Comparison of ENCODE assay signal across 26 cellular contexts in the genomic region with DNA sequence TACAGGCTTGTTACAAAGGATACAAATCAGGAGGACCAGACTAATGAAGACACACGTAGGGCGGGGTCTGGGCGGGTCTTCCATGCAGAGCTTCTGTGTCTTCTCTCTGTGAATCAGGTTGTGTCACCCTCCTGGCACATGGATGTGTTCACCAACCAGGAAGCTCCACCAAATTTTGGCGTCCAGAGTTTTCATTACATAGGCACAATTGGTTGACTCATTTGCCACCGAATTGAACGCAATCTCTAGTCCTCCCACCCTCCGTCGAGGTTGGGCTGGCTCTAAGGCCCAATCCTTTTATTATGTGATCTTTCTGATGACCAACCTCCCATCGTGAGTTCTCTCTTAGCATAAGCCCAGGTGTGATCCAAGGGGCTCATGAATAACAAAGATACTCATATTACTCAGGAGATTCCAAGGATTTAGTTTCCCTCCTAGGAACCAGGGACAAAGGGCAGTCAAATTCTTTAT. TPM values are rescaled to one million over a fixed set of nuclear protein-coding genes. Genes with fewer than 3 reads are reported as not detected.
DNase-seq lines count a peak whose midpoint lies in the region; ATAC-seq, FAIRE-seq and TF ChIP-seq lines count a peak whose summit lies in the region.
"Had no signal": no experiment of that assay in that cellular context is flagged by ENCODE, and none has a peak within 500 bp of the region (broad histone marks: within the 10 kb centered on the region; RNA-seq: fewer than 3 reads in every experiment).

No MANE protein-coding gene starts in this region.

- DNase-seq in GM23248: peak; percentile 26
- no peak for DNase-seq in K562 (ENCODE audit: extremely low read depth in 1 of 4, low spot score in 3 of 4)
- DNase-seq in activated T-cell treated with anti-CD3 and anti-CD28 coated beads, Interleukin-2, amount 50 U/mL, for 4 hours: no peak
- DNase-seq in UCSD-AML1 (lab: John Stamatoyannopoulos, UW; ENCODE audit: unreplicated experiment): no peak
- DNase-seq in nucleus accumbens (lab: John Stamatoyannopoulos, UW): no peak
- DNase-seq in HPDE6-E6E7 (ENCODE audit: extremely low spot score): no peak
- DNase-seq: ACHN; activated naive CD8-positive, alpha-beta T cell treated with anti-CD3 and anti-CD28 coated beads, Interleukin-2, amount 50 U/mL, for 24 hours; C1 segment of cervical spinal cord; Calu3; erythroblast; left ventricle myocardium inferior; mucosa of descending colon; NCI-H1417 treated with DMSO at 0.1 percent for 48 hours; NCI-H2171 treated with DMSO at 0.1 percent for 48 hours; NCI-H524 treated with DMSO at 0.1 percent for 48 hours; stimulated activated CD4-positive, alpha-beta T cell treated with anti-CD3 and anti-CD28 coated beads, Interleukin-2, amount 100 ng/mL, for 48 hours; stimulated activated naive CD4-positive, alpha-beta T cell treated with Interleukin-2 at 50 U/mL for 16 hours; T-helper 2 cell; tibial artery had no signal

- TF ChIP-seq RAD21 in K562 (CRISPR knock-in tag; conservative IDR thresholded peaks at IDR 0.05 in 1 of 2, IDR thresholded peaks at IDR 0.05 in 1 of 2): no peak

- H3K4me3 ChIP-seq in GM23248 (no peak overlapping the region), K562 (no peak overlapping the region), iPS-15b (ENCODE audit: low read depth, low read length) (peak overlapping the region; percentile 65), parathyroid adenoma (ENCODE audit: low read depth, low read length) (no peak overlapping the region)
- H3K4me3 ChIP-seq: gastroesophageal sphincter, left ventricle myocardium inferior, mucosa of descending colon, smooth muscle cell, tibial artery had no signal

- H3K36me3 ChIP-seq in GM23248 (ENCODE audit: low read depth) (no peaks in the 10 kb centered on the region), K562 (ENCODE audit: control insufficient read depth, insufficient read depth, low read length) (no peaks in the 10 kb centered on the region), iPS-15b (ENCODE audit: control insufficient read depth, insufficient read depth, low read length) (peaks cover 4% of the 10 kb centered on the region), parathyroid adenoma (ENCODE audit: control insufficient read depth, insufficient read depth, low read length) (no peaks in the 10 kb centered on the region)
- H3K36me3 ChIP-seq: gastroesophageal sphincter, left ventricle myocardium inferior, tibial artery had no signal

- TF ChIP-seq CTCF in K562 (IDR thresholded peaks at IDR 0.05 in 2 of 3, conservative IDR thresholded peaks at IDR 0.05 in 1 of 3; ENCODE audit: insufficient read depth in 2 of 3, low read depth in 1 of 3, low read length in 3 of 3): no peak
- no peak for TF ChIP-seq CTCF in parathyroid adenoma (IDR thresholded peaks at IDR 0.05)

- no peaks in the 10 kb centered on the region for H3K9me2 ChIP-seq in GM23248 (ENCODE audit: insufficient read depth)

- H3K9me1 ChIP-seq in K562 (ENCODE audit: control insufficient read depth, insufficient read depth, low read length): peaks cover 4% of the 10 kb centered on the region

- H3K27me3 Mint-ChIP-seq in activated T-cell treated with anti-CD3 and anti-CD28 coated beads, Interleukin-2, amount 50 U/mL, for 4 hours (ENCODE audit: low read depth): no peaks in the 10 kb centered on the region
- H3K27me3 Mint-ChIP-seq: activated naive CD8-positive, alpha-beta T cell treated with anti-CD3 and anti-CD28 coated beads, Interleukin-2, amount 50 U/mL, for 24 hours had no signal

- BruUV-seq in K562 (replicated peaks; lab: Mats Ljungman, UMichigan): no TSS peak

- TF ChIP-seq POLR2A in K562 (conservative IDR thresholded peaks at IDR 0.05): no peak

- no peak for TF ChIP-seq EP300 in K562 (IDR thresholded peaks at IDR 0.05; ENCODE audit: low read length)

- peaks cover 10% of the 10 kb centered on the region for H3K4me1 Mint-ChIP-seq in activated T-cell treated with anti-CD3 and anti-CD28 coated beads, Interleukin-2, amount 50 U/mL, for 4 hours (ENCODE audit: low read depth)

- H2AFZ ChIP-seq in GM23248 (no peak overlapping the region), K562 (ENCODE audit: low read depth, low read length) (peak overlapping the region; percentile 58), parathyroid adenoma (peak overlapping the region; percentile 54)

- FAIRE-seq in K562 (lab: Jason Lieb, UNC): no peak

- no peak overlapping the region for H3K9ac ChIP-seq in GM23248
- no peak overlapping the region for H3K9ac ChIP-seq in K562 (ENCODE audit: insufficient read depth in 1 of 2, low read depth in 2 of 2, low read length in 2 of 2)
- peak overlapping the region; percentile 76 for H3K9ac ChIP-seq in iPS-15b (ENCODE audit: low read depth, low read length)
- peak overlapping the region; percentile 24 for H3K9ac ChIP-seq in parathyroid adenoma

- no peak overlapping the region for H3K4me3 Mint-ChIP-seq in activated T-cell treated with anti-CD3 and anti-CD28 coated beads, Interleukin-2, amount 50 U/mL, for 4 hours
- H3K4me3 Mint-ChIP-seq: activated naive CD8-positive, alpha-beta T cell treated with anti-CD3 and anti-CD28 coated beads, Interleukin-2, amount 50 U/mL, for 24 hours; IgD-negative memory B cell had no signal

- peak; percentile 10; the same call in 1 of the 3 replicates for ATAC-seq in K562
- no peak for ATAC-seq in activated T-cell treated with anti-CD3 and anti-CD28 coated beads, Interleukin-2, amount 50 U/mL, for 4 hours
- ATAC-seq: activated naive CD8-positive, alpha-beta T cell treated with anti-CD3 and anti-CD28 coated beads, Interleukin-2, amount 50 U/mL, for 24 hours; gastroesophageal sphincter; mucosa of descending colon had no signal

- in situ Hi-C loops in GM23248 (cut with MboI): no loop called here
- in situ Hi-C loops in K562 (cut with MboI): no loop called here

- H3K4me1 ChIP-seq in GM23248 (ENCODE audit: insufficient read depth): peaks cover 13% of the 10 kb centered on the region
- H3K4me1 ChIP-seq in K562 (replicated peaks in 1 of 2; ENCODE audit: control insufficient read depth in 2 of 2, insufficient read depth in 2 of 2, low read length in 2 of 2): peaks cover 3 to 11% of the 10 kb centered on the region in 2 experiments; a peak in 3 of 5 replicates
- H3K4me1 ChIP-seq in iPS-15b (ENCODE audit: control insufficient read depth, insufficient read depth, low read length): peaks cover 21% of the 10 kb centered on the region
- peaks cover 10% of the 10 kb centered on the region for H3K4me1 ChIP-seq in parathyroid adenoma

- H3K79me2 ChIP-seq in GM23248 (ENCODE audit: insufficient read depth): no peaks in the 10 kb centered on the region
- no peaks in the 10 kb centered on the region for H3K79me2 ChIP-seq in K562 (ENCODE audit: control insufficient read depth, insufficient read depth, low read length)
- H3K79me2 ChIP-seq in parathyroid adenoma: no peaks in the 10 kb centered on the region

- H3K27me3 ChIP-seq in GM23248 (replicated peaks; ENCODE audit: insufficient read depth): no peaks in the 10 kb centered on the region
- H3K27me3 ChIP-seq in K562 (ENCODE audit: control insufficient read depth in 2 of 2, insufficient read depth in 2 of 2, low read length in 2 of 2): no peaks in the 10 kb centered on the region
- no peaks in the 10 kb centered on the region for H3K27me3 ChIP-seq in iPS-15b (ENCODE audit: control insufficient read depth, insufficient read depth, low read length)
- no peaks in the 10 kb centered on the region for H3K27me3 ChIP-seq in parathyroid adenoma (ENCODE audit: control insufficient read depth, insufficient read depth, low read length)
- H3K27me3 ChIP-seq: gastroesophageal sphincter, tibial artery had no signal

- H3K9me3 Mint-ChIP-seq in activated T-cell treated with anti-CD3 and anti-CD28 coated beads, Interleukin-2, amount 50 U/mL, for 4 hours: peaks cover 16% of the 10 kb centered on the region

- intact Hi-C loops in K562 (cut with micrococcal nuclease): no loop called here

- H3K4me2 ChIP-seq in GM23248 (ENCODE audit: unreplicated experiment) (no peak overlapping the region), K562 (ENCODE audit: insufficient read depth, low read length) (no peak overlapping the region), parathyroid adenoma (ENCODE audit: low read length) (no peak overlapping the region)
- H3K4me2 ChIP-seq: smooth muscle cell had no signal

- H3K9me3 ChIP-seq in GM23248 (ENCODE audit: low read depth) (no peaks in the 10 kb centered on the region), K562 (replicated peaks; ENCODE audit: control insufficient read depth, insufficient read depth, low read depth, low read length) (peaks cover 19% of the 10 kb centered on the region), iPS-15b (ENCODE audit: control insufficient read depth, insufficient read depth, low read length) (peaks cover 15% of the 10 kb centered on the region), parathyroid adenoma (ENCODE audit: control insufficient read depth, low read length) (no peaks in the 10 kb centered on the region)
- H3K9me3 ChIP-seq: gastroesophageal sphincter, tibial artery had no signal

- POLR2A ChIA-PET in K562 (lab: Yijun Ruan, JAX): interaction anchor here (1.4 kb wide), 1 partner anchor 14 kb away, joined by 5 read pairs; no protein-coding TSS in a partner anchor

- H4K20me1 ChIP-seq in GM23248 (ENCODE audit: insufficient read depth) (no peaks in the 10 kb centered on the region), K562 (replicated peaks; ENCODE audit: control insufficient read depth, insufficient read depth, low read length) (no peaks in the 10 kb centered on the region)

- CTCF ChIA-PET in K562 (lab: Yijun Ruan, JAX; ENCODE audit: low intra/inter-chr PET ratio): no interaction called here

- no peaks in the 10 kb centered on the region for H3K36me3 Mint-ChIP-seq in activated T-cell treated with anti-CD3 and anti-CD28 coated beads, Interleukin-2, amount 50 U/mL, for 4 hours (ENCODE audit: insufficient read depth)

- WGBS in GM23248 (ENCODE audit: low coverage in 1 of 2, low lambda C conversion rate in 2 of 2, missing lambda C conversion rate in 2 of 2), 2 experiments: 84 to 87% methylated on average over 9 of the region's 9 CpGs
- 55% methylated on average over 9 of the region's 9 CpGs for WGBS in K562 (ENCODE audit: insufficient coverage, low coverage, missing lambda C conversion rate)

- H3K27ac ChIP-seq in GM23248 (no peak overlapping the region), K562 (ENCODE audit: extremely low read depth, low read depth, low read length) (no peak overlapping the region), parathyroid adenoma (peak overlapping the region; percentile 21)
- H3K27ac ChIP-seq: gastroesophageal sphincter, left ventricle myocardium inferior, tibial artery, VCaP had no signal

- H3F3A ChIP-seq in GM23248 (ENCODE audit: insufficient read depth): peaks cover 11% of the 10 kb centered on the region; the same call in 1 of the 2 replicates

RNA-seq across cellular contexts. Expression of a gene that starts 36.3 kb away (rescaled TPM):
- 23.1 and 27.0 TPM in 2 replicates for total RNA-seq in GM23248 (2014; rRNA removed; shearing (Covaris generic))
- 16.9 and 17.5 TPM in 2 replicates for polyA plus RNA-seq in GM23248 (2016; fragmentation: Nextera tagmentation; extraction: Ambion mirVana)
- 77.6 and 145 TPM in 2 replicates for total RNA-seq in K562 (2011; cell fraction: chromatin; rRNA removed; ENCODE audit: low replicate concordance)
- total RNA-seq in K562 (2011; cell fraction: nucleolus; rRNA removed): 121 and 123 TPM in 2 replicates
- 99.0 and 108 TPM in 2 replicates for total RNA-seq in K562 (2011; cell fraction: nucleoplasm; rRNA removed)
- 19.9 and 27.1 TPM in 2 replicates for total RNA-seq in K562 (2014; rRNA removed)
- 10.5 and 12.2 TPM in 2 replicates for total RNA-seq in K562 (2014; rRNA removed; fragmentation: Illumina TruSeq; extraction: Trizol)
- total RNA-seq in K562 (2015; rRNA removed; fragmentation: Illumina TruSeq; extraction: Trizol): 10.0 and 11.1 TPM in 2 replicates
- 42.9 and 44.6 TPM in 2 replicates for total RNA-seq in K562 (2021)
- polyA plus RNA-seq in K562 (2011; rRNA removed): 11.2 and 19.0 TPM in 2 replicates
- polyA plus RNA-seq in K562 (2011; cell fraction: cytosol; rRNA removed): 17.3 and 19.2 TPM in 2 replicates
- 47.9 and 67.4 TPM in 2 replicates for polyA plus RNA-seq in K562 (2011; cell fraction: nucleus; rRNA removed)
- polyA plus RNA-seq in K562 (2012): 25.5 and 32.6 TPM in 2 replicates
- 16.0 and 19.8 TPM in 2 replicates for polyA plus RNA-seq in K562 (2014; fragmentation: Illumina TruSeq; extraction: Trizol)
- polyA plus RNA-seq in K562 (2014; fragmentation: Nextera tagmentation; extraction: Ambion mirVana): 1 to 10 TPM; 1.4 to 1.6 TPM
- 19.3 and 20.2 TPM in 2 replicates for polyA plus RNA-seq in K562 (2014; rRNA removed)
- 16.3 and 21.0 TPM in 2 replicates for polyA minus RNA-seq in K562 (2011; rRNA and poly(A)+ RNA removed)
- 26.3 and 45.5 TPM in 2 replicates for polyA minus RNA-seq in K562 (2011; cell fraction: cytosol; rRNA and poly(A)+ RNA removed)
- 27.9 and 41.7 TPM in 2 replicates for polyA minus RNA-seq in K562 (2011; cell fraction: nucleus; rRNA and poly(A)+ RNA removed)
- 10 to 100 TPM; 13.9 to 23.1 (median 14.2) TPM for total RNA-seq in activated T-cell treated with anti-CD3 and anti-CD28 coated beads, Interleukin-2, amount 50 U/mL, for 4 hours

Comparison
In these comparisons a context has a peak if more than half of its experiments do, and no peak if none do; other contexts are left out.
1. H3K9ac ChIP-seq: peak in iPS-15b (single experiment) and parathyroid adenoma (single experiment); none in GM23248 (single experiment) and K562 (0 of 2).